11 cellular contexts compared by ENCODE assay signal in genomic region chr12:62971769-62972525, GRCh38.
"Had no signal": no experiment of that assay in that cellular context is flagged by ENCODE, and none has a peak within 500 bp of the region (broad histone marks: within the 10 kb centered on the region; RNA-seq: fewer than 3 reads in every experiment).

No MANE protein-coding gene starts in this region.

- H3K27ac ChIP-seq: adrenal gland, gastroesophageal sphincter, right atrium auricular region, transverse colon had no signal

- H3K27ac Mint-ChIP-seq: dendritic cell treated with granulocyte-macrophage colony-stimulating factor and Interleukin-4, amounts not matched to agents 40 ng/mL and 50 ng/mL, for 4 days; mesothelial cell of epicardium; stimulated activated effector memory CD8-positive, alpha-beta T cell treated with anti-CD3 and anti-CD28 coated beads, Interleukin-12 subunit alpha, Interleukin-12 subunit beta, amount 100 ng/mL, for 72 hours had no signal

- H3K36me3 ChIP-seq: adrenal gland, gastroesophageal sphincter, right atrium auricular region, transverse colon had no signal

- H3K36me3 Mint-ChIP-seq: mesothelial cell of epicardium; stimulated activated effector memory CD8-positive, alpha-beta T cell treated with anti-CD3 and anti-CD28 coated beads, Interleukin-12 subunit alpha, Interleukin-12 subunit beta, amount 100 ng/mL, for 72 hours had no signal

- H3K4me3 Mint-ChIP-seq: dendritic cell treated with granulocyte-macrophage colony-stimulating factor and Interleukin-4, amounts not matched to agents 40 ng/mL and 50 ng/mL, for 4 days; mesothelial cell of epicardium; stimulated activated effector memory CD8-positive, alpha-beta T cell treated with anti-CD3 and anti-CD28 coated beads, Interleukin-12 subunit alpha, Interleukin-12 subunit beta, amount 100 ng/mL, for 72 hours had no signal

- H3K9me3 ChIP-seq: adrenal gland, gastroesophageal sphincter, transverse colon had no signal

- H3K4me3 ChIP-seq: adrenal gland, gastroesophageal sphincter, right atrium auricular region, transverse colon had no signal

- H3K4me1 ChIP-seq: adrenal gland, gastroesophageal sphincter, right atrium auricular region, transverse colon had no signal

- H3K9me3 Mint-ChIP-seq: dendritic cell treated with granulocyte-macrophage colony-stimulating factor and Interleukin-4, amounts not matched to agents 40 ng/mL and 50 ng/mL, for 4 days; stimulated activated effector memory CD8-positive, alpha-beta T cell treated with anti-CD3 and anti-CD28 coated beads, Interleukin-12 subunit alpha, Interleukin-12 subunit beta, amount 100 ng/mL, for 72 hours had no signal

- H3K4me1 Mint-ChIP-seq: mesothelial cell of epicardium; stimulated activated effector memory CD8-positive, alpha-beta T cell treated with anti-CD3 and anti-CD28 coated beads, Interleukin-12 subunit alpha, Interleukin-12 subunit beta, amount 100 ng/mL, for 72 hours had no signal

- H3K27me3 ChIP-seq: adrenal gland, gastroesophageal sphincter, right atrium auricular region, transverse colon had no signal

- ATAC-seq: activated CD4-positive, CD25-positive, alpha-beta regulatory T cell treated with anti-CD3 and anti-CD28 coated beads, Interleukin-2, amount 50 U/mL, for 24 hours; gastroesophageal sphincter; stimulated activated effector memory CD8-positive, alpha-beta T cell treated with anti-CD3 and anti-CD28 coated beads, Interleukin-12 subunit alpha, Interleukin-12 subunit beta, amount 100 ng/mL, for 72 hours had no signal

- DNase-seq: activated naive CD4-positive, alpha-beta T cell treated with anti-CD3 and anti-CD28 coated beads, Interleukin-2, amount 50 U/mL, for 16 hours; adrenal gland; caudate nucleus; posterior cingulate gyrus; transverse colon had no signal

- H3K27me3 Mint-ChIP-seq: dendritic cell treated with granulocyte-macrophage colony-stimulating factor and Interleukin-4, amounts not matched to agents 40 ng/mL and 50 ng/mL, for 4 days had no signal
